8 cellular contexts compared by ENCODE assay signal in the genomic region with DNA sequence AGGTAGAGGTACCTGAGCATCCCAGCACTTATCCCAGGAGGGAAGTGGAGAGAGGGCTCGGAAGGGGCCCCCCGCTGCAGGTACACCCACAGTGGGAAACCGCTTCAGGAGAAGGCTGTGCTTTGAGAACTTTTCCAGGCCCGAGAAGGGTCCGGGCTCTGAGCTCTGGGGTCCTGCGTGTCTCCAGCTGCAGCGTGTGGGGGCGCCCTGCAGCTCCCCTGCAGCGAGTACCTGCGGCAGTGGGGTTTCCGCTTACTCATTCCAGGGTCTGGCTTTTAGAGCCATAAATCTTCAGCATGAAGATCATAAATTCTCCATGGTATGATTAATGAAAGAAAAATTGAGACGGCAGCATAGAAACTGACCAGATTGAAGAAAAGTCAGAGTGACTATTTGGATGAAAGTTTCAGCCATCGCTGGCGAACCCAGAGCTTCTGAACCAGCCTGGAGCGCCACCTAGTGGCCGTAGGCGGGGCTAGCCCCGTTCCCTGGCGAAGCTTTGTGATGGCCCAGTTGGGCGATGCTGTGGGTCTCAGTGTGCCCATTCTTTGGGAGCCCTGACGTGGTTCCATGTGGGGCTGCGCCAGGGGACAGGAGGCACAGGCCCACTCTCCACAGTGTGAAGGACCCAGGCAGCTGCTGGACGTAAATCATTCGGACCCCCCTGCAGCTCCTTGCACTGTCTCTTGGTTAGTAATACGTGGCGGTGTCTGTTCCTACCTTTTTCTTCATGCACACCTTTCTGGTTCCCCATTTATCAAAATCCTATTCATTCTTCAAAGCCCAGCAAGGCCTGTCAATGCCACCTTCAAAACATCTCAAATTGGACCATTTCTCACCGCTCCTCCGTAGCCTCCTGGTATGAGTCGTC.
DNase-seq lines count a peak whose midpoint lies in the region; ATAC-seq, FAIRE-seq and TF ChIP-seq lines count a peak whose summit lies in the region.

No MANE protein-coding gene starts in this region.

- TF ChIP-seq CTCF in AG04450 (IDR thresholded peaks at IDR 0.05; ENCODE audit: low read depth, low read length): peak; percentile 98

- POLR2A ChIA-PET in AG04450 (lab: Yijun Ruan, JAX): interaction anchor here (0.5 to 1.6 kb wide), 3 partner anchors 138 to 209 kb away, joined by 5 to 11 read pairs (median 6); no protein-coding TSS in a partner anchor

- CTCF ChIA-PET in AG04450 (lab: Charles Lee): interaction anchor here (0.7 to 10.9 kb wide), 44 partner anchors 8 to 571 kb away, joined by 3 to 187 read pairs (median 4); no protein-coding TSS in a partner anchor

- FAIRE-seq in GM19239 (lab: Jason Lieb, UNC): peak; percentile 71

- DNase-seq in AG04450 (ENCODE audit: low read depth, low spot score) (peak; percentile 36), GM19239 (ENCODE audit: insufficient read length, low spot score) (peak; percentile 94), NCI-H1694 (lab: John Stamatoyannopoulos, UW) (peak; percentile 73), caudate nucleus (lab: John Stamatoyannopoulos, UW) (peak in 51 of 61 donors; percentile 1 to 76 (median 34)), left colon (peak in 1 of 2 donors; percentile 79)
- DNase-seq in activated CD4-positive, alpha-beta T cell treated with anti-CD3 and anti-CD28 coated beads for 1 hour: peak; percentile 59
- DNase-seq in stimulated activated CD4-positive, alpha-beta T cell treated with anti-CD3 and anti-CD28 coated beads, Interleukin-4, amount 100 ng/mL, for 1 hour: peak; percentile 71

- H3K27ac ChIP-seq in AG04450 (ENCODE audit: low read depth, low read length): no peak overlapping the region
- H3K27ac ChIP-seq in caudate nucleus (ENCODE audit: low read depth, low read length): no peak overlapping the region

- H3K4me3 ChIP-seq in AG04450 (ENCODE audit: low read depth, low read length): no peak overlapping the region

- H3K27me3 ChIP-seq in AG04450 (ENCODE audit: control insufficient read depth, insufficient read depth, low read length): no peaks in the 10 kb centered on the region

- no peaks in the 10 kb centered on the region for H3K9me3 ChIP-seq in AG04450 (ENCODE audit: control insufficient read depth, insufficient read depth, low read length)

- intact Hi-C loops in left colon (cut with DNase I, micrococcal nuclease): loop anchor here (5.0 to 10.0 kb wide), 2 partner anchors 138 to 201 kb away; partner anchors contain the start of gene TSPAN9 (in 2 of the 2)

- ATAC-seq in left colon (peak; percentile 77), GM21390 (IDR thresholded peaks at IDR 0.05; ENCODE audit: unreplicated experiment) (no peak)
